In the genomic region with DNA sequence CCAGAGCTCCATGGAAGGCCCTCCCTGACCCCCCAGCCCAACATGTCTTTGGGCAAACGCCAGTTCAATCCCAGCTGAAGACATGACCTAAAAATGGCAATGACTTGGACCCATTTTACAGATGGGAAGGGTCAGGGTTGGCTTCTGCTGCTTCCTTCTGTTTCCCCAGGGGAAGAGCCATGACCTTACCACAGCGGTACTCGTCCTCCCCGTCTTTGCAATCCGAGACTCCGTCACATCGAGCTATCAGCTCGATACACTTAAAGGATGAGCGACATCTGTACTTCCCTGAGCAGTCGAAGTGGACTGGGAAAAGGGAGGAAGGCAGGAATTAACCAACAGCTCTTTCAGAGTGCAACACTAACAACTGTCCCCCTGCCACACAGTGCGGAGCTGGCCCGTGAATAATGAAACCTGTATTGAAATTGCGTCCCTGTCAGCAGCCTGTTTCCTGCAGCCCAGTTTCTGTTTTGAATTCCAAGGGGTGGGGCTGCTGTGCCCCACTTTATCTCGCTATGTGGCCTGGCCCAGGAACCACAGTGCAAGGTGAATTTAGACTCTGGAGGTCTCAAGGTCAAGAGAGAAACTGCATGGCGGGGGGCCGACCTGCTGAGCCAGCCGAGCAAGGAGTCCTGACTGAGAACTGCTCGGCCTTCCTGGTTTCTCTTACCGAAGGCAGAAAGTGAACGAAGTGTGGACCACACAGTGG, we compare ENCODE assay signal across 15 cellular contexts. TPM values are rescaled to one million over a fixed set of nuclear protein-coding genes. Genes with fewer than 3 reads are reported as not detected.
DNase-seq lines count a peak whose midpoint lies in the region; ATAC-seq and TF ChIP-seq lines count a peak whose summit lies in the region.
"Had no signal": no experiment of that assay in that cellular context is flagged by ENCODE, and none has a peak within 500 bp of the region (broad histone marks: within the 10 kb centered on the region; RNA-seq: fewer than 3 reads in every experiment).

No MANE protein-coding gene starts in this region.

- intact Hi-C loops in left colon (cut with DNase I, micrococcal nuclease) = no loop called here
- intact Hi-C loops in transverse colon (cut with DNase I; ENCODE audit: low total_unique reads) = no loop called here

- H3K27me3 ChIP-seq in transverse colon = no peaks in the 10 kb centered on the region

- in situ Hi-C loops in transverse colon (cut with MboI; ENCODE audit: low pct_ligation_motif_present in 1 of 4, low pct_unique_long_range_greater_than_20kb in 1 of 4, low sequenced_read_pairs in 3 of 4) = loop anchor here in 1 of 4 donors (10.0 kb wide), 1 partner anchor 56 kb away; no protein-coding TSS in a partner anchor

- H3K36me3 ChIP-seq in transverse colon = no peaks in the 10 kb centered on the region

- peaks cover 58% of the 10 kb centered on the region for H3K4me1 Mint-ChIP-seq in activated naive CD8-positive, alpha-beta T cell treated with anti-CD3 and anti-CD28 coated beads, Interleukin-2, amount 10 ng/mL, durations not matched to agents 7 days and 5 days
- peaks cover 81% of the 10 kb centered on the region for H3K4me1 Mint-ChIP-seq in activated naive CD8-positive, alpha-beta T cell treated with anti-CD3 and anti-CD28 coated beads, Interleukin-2, amount 50 U/mL, for 24 hours
- peaks cover 47% of the 10 kb centered on the region for H3K4me1 Mint-ChIP-seq in T-helper 17 cell

- TF ChIP-seq CTCF in transverse colon (IDR thresholded peaks at IDR 0.05) = no peak

- no peak for TF ChIP-seq POLR2A in transverse colon (IDR thresholded peaks at IDR 0.05)

- WGBS in transverse colon (ENCODE audit: low coverage in 1 of 2), 2 donors = 28 to 58% methylated on average over 6 to 20 of the region's 20 CpGs

- H3K4me3 ChIP-seq in transverse colon = no peak overlapping the region
- H3K4me3 ChIP-seq: SK-N-MC had no signal

- TF ChIP-seq EP300 in transverse colon (IDR thresholded peaks at IDR 0.05; ENCODE audit: low read depth) = no peak

- POLR2A ChIA-PET in activated naive CD8-positive, alpha-beta T cell treated with anti-CD3 and anti-CD28 coated beads, Interleukin-2, amount 10 ng/mL, durations not matched to agents 7 days and 5 days (lab: Charles Lee) = interaction anchor here (1.0 to 1.2 kb wide), 2 partner anchors 14 to 32 kb away, joined by 3 read pairs; no protein-coding TSS in a partner anchor

- no peaks in the 10 kb centered on the region for H3K27me3 Mint-ChIP-seq in activated naive CD8-positive, alpha-beta T cell treated with anti-CD3 and anti-CD28 coated beads, Interleukin-2, amount 10 ng/mL, durations not matched to agents 7 days and 5 days
- H3K27me3 Mint-ChIP-seq in activated naive CD8-positive, alpha-beta T cell treated with anti-CD3 and anti-CD28 coated beads, Interleukin-2, amount 50 U/mL, for 24 hours = peaks cover 5% of the 10 kb centered on the region
- H3K27me3 Mint-ChIP-seq in T-helper 17 cell = no peaks in the 10 kb centered on the region

- peak overlapping the region; percentile 10 for H3K27ac Mint-ChIP-seq in activated naive CD8-positive, alpha-beta T cell treated with anti-CD3 and anti-CD28 coated beads, Interleukin-2, amount 10 ng/mL, durations not matched to agents 7 days and 5 days
- no peak overlapping the region for H3K27ac Mint-ChIP-seq in activated naive CD8-positive, alpha-beta T cell treated with anti-CD3 and anti-CD28 coated beads, Interleukin-2, amount 50 U/mL, for 24 hours
- H3K27ac Mint-ChIP-seq in T-helper 17 cell = peak overlapping the region; percentile 92

- no peak for ATAC-seq in activated naive CD8-positive, alpha-beta T cell treated with anti-CD3 and anti-CD28 coated beads, Interleukin-2, amount 10 ng/mL, durations not matched to agents 7 days and 5 days (ENCODE audit: low read depth)
- ATAC-seq in activated naive CD8-positive, alpha-beta T cell treated with anti-CD3 and anti-CD28 coated beads, Interleukin-2, amount 50 U/mL, for 24 hours = no peak
- ATAC-seq in T-helper 17 cell (peak; percentile 74), left colon (peak; percentile 47), GM19455 (IDR thresholded peaks at IDR 0.05; ENCODE audit: unreplicated experiment) (no peak), HG03439 (IDR thresholded peaks at IDR 0.05; ENCODE audit: unreplicated experiment) (no peak)

- H3K36me3 Mint-ChIP-seq in activated naive CD8-positive, alpha-beta T cell treated with anti-CD3 and anti-CD28 coated beads, Interleukin-2, amount 10 ng/mL, durations not matched to agents 7 days and 5 days = peaks cover 18% of the 10 kb centered on the region
- peaks cover 49% of the 10 kb centered on the region for H3K36me3 Mint-ChIP-seq in activated naive CD8-positive, alpha-beta T cell treated with anti-CD3 and anti-CD28 coated beads, Interleukin-2, amount 50 U/mL, for 24 hours (ENCODE audit: low read depth)
- peaks cover 3% of the 10 kb centered on the region for H3K36me3 Mint-ChIP-seq in T-helper 17 cell (ENCODE audit: low read depth)
- H3K36me3 Mint-ChIP-seq: brain had no signal

- peaks cover 3% of the 10 kb centered on the region for H3K9me3 Mint-ChIP-seq in activated naive CD8-positive, alpha-beta T cell treated with anti-CD3 and anti-CD28 coated beads, Interleukin-2, amount 10 ng/mL, durations not matched to agents 7 days and 5 days
- no peaks in the 10 kb centered on the region for H3K9me3 Mint-ChIP-seq in activated naive CD8-positive, alpha-beta T cell treated with anti-CD3 and anti-CD28 coated beads, Interleukin-2, amount 50 U/mL, for 24 hours

- H3K4me3 Mint-ChIP-seq in activated naive CD8-positive, alpha-beta T cell treated with anti-CD3 and anti-CD28 coated beads, Interleukin-2, amount 10 ng/mL, durations not matched to agents 7 days and 5 days = no peak overlapping the region
- no peak overlapping the region for H3K4me3 Mint-ChIP-seq in activated naive CD8-positive, alpha-beta T cell treated with anti-CD3 and anti-CD28 coated beads, Interleukin-2, amount 50 U/mL, for 24 hours
- peak overlapping the region; percentile 83 for H3K4me3 Mint-ChIP-seq in T-helper 17 cell

- peak overlapping the region in 3 of 4 donors; percentile 25 to 40 (median 27) for H3K27ac ChIP-seq in transverse colon
- H3K27ac ChIP-seq: SK-N-MC had no signal

- H3K4me1 ChIP-seq in transverse colon = peaks cover 3 to 21% (median 4%) of the 10 kb centered on the region in 4 donors

- H3K9me3 ChIP-seq in T-helper 17 cell (ENCODE audit: control insufficient read depth, low read length, poor library complexity, severe bottlenecking) = no peaks in the 10 kb centered on the region
- no peaks in the 10 kb centered on the region for H3K9me3 ChIP-seq in transverse colon

- no peak for DNase-seq in activated naive CD8-positive, alpha-beta T cell treated with anti-CD3 and anti-CD28 coated beads, Interleukin-2, amount 10 ng/mL, durations not matched to agents 7 days and 5 days
- DNase-seq in activated naive CD8-positive, alpha-beta T cell treated with anti-CD3 and anti-CD28 coated beads, Interleukin-2, amount 50 U/mL, for 24 hours = no peak
- DNase-seq in T-helper 17 cell (no peak), left colon (peak in 1 of 2 donors; percentile 26), transverse colon (no peak), NCI-H2107 (lab: John Stamatoyannopoulos, UW) (no peak)
- DNase-seq: erythroblast had no signal

RNA-seq across cellular contexts. Expression of a gene that starts 7.0 kb away (rescaled TPM):
- total RNA-seq in activated naive CD8-positive, alpha-beta T cell treated with anti-CD3 and anti-CD28 coated beads, Interleukin-2, amount 10 ng/mL, durations not matched to agents 7 days and 5 days = 10 to 100 TPM in 1 of 2 experiments, 1 to 10 TPM in 1; 7.8 to 10.7 TPM
- total RNA-seq in T-helper 17 cell (1 to 10 TPM; 2.8 to 4.5 TPM), left colon (under 1 TPM; 0.43 to 0.61 TPM), transverse colon (1 to 10 TPM in 1 of 4 donors, under 1 TPM in 1, not detected in 2; 0.68 to 1.3 TPM)
- total RNA-seq: pulmonary artery endothelial cell had no signal

RNA-seq across cellular contexts. Expression of a gene that starts 14.8 kb away (rescaled TPM):
- total RNA-seq in activated naive CD8-positive, alpha-beta T cell treated with anti-CD3 and anti-CD28 coated beads, Interleukin-2, amount 10 ng/mL, durations not matched to agents 7 days and 5 days = 10 to 100 TPM; 77.8 to 80.2 TPM
- total RNA-seq in T-helper 17 cell = 10 to 100 TPM; 49.5 to 50.3 TPM
- total RNA-seq in left colon = 1 to 10 TPM in 1 of 2 donors, under 1 TPM in 1; 0.67 to 1.0 TPM
- total RNA-seq in transverse colon = 1 to 10 TPM in 1 of 4 donors, under 1 TPM in 2, not detected in 1; 0.37 to 3.0 (median 0.82) TPM
- total RNA-seq: NCI-H460, pulmonary artery endothelial cell had no signal

RNA-seq across cellular contexts. Expression of a gene that starts 22.6 kb away (rescaled TPM):
- total RNA-seq in activated naive CD8-positive, alpha-beta T cell treated with anti-CD3 and anti-CD28 coated beads, Interleukin-2, amount 10 ng/mL, durations not matched to agents 7 days and 5 days = not detected
- total RNA-seq in T-helper 17 cell (not detected), left colon (100 to 1,000 TPM; 208 to 322 TPM), transverse colon (10 to 100 TPM in 2 of 4 donors, 1 to 10 TPM in 1, not detected in 1; 8.6 to 45.3 (median 25.8) TPM)
- total RNA-seq: activated CD8-positive, alpha-beta memory T cell treated with anti-CD3 and anti-CD28 coated beads for 36 hours; NCI-H460; pulmonary artery endothelial cell had no signal

RNA-seq across cellular contexts. Expression of a gene that starts 38.1 kb away (rescaled TPM):
- total RNA-seq in activated naive CD8-positive, alpha-beta T cell treated with anti-CD3 and anti-CD28 coated beads, Interleukin-2, amount 10 ng/mL, durations not matched to agents 7 days and 5 days = not detected
- total RNA-seq in T-helper 17 cell = not detected
- under 1 TPM; 0.87 to 0.98 TPM for total RNA-seq in left colon
- total RNA-seq in transverse colon = under 1 TPM in 1 of 4 donors, not detected in 3; 0.68 TPM
- total RNA-seq: activated CD8-positive, alpha-beta memory T cell treated with anti-CD3 and anti-CD28 coated beads for 36 hours; NCI-H460; pulmonary artery endothelial cell; ureter had no signal

Comparison
In these comparisons a context has a peak if more than half of its experiments do, and no peak if none do; other contexts are left out.
1. ATAC-seq: peak in T-helper 17 cell (single experiment) and left colon (single experiment); none in activated naive CD8-positive, alpha-beta T cell treated with anti-CD3 and anti-CD28 coated beads, Interleukin-2, amount 10 ng/mL, durations not matched to agents 7 days and 5 days (single experiment), activated naive CD8-positive, alpha-beta T cell treated with anti-CD3 and anti-CD28 coated beads, Interleukin-2, amount 50 U/mL, for 24 hours (single experiment), GM19455 (single experiment) and HG03439 (single experiment).
2. RNA of a gene that starts 14.8 kb away (total RNA-seq): 77.8 to 80.2 TPM in activated naive CD8-positive, alpha-beta T cell treated with anti-CD3 and anti-CD28 coated beads, Interleukin-2, amount 10 ng/mL, durations not matched to agents 7 days and 5 days and 49.5 to 50.3 TPM in T-helper 17 cell; 0.67 to 1.0 TPM in left colon and 0.37 to 3.0 TPM in transverse colon; every median in the first group is over 10 times any median in the second.
3. RNA of a gene that starts 22.6 kb away (total RNA-seq): 208 to 322 TPM in left colon; 8.6 to 45.3 TPM in transverse colon, not detected in activated naive CD8-positive, alpha-beta T cell treated with anti-CD3 and anti-CD28 coated beads, Interleukin-2, amount 10 ng/mL, durations not matched to agents 7 days and 5 days and not detected in T-helper 17 cell; every median in the first group is over 4 times any median in the second.